ENCODE assay signal across 8 cellular contexts in the genomic region with DNA sequence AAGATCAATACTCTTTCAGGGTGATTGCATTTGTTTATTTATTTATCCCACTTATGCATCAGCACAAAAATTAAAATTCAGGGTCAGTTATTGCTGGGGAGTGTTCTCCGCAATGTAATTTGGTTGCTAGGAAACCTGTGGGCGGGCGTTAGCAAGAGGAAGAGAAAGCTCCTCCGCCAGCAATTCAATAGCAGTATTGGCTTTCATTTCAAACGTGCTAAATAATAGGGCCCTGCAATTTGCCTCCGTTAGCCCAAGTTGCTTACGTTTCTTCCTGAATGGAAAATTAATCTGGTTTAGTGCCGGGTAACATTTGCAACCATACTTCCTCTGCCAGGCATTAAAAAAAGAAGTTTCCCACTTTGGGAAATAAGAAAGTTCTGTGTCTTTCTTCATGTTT. TPM values are rescaled to one million over a fixed set of nuclear protein-coding genes. Genes with fewer than 3 reads are reported as not detected.
A peak's percentile ranks its signal among the peaks of the same experiment; 100 is the strongest.
DNase-seq lines count a peak whose midpoint lies in the region; ATAC-seq and TF ChIP-seq lines count a peak whose summit lies in the region.

No MANE protein-coding gene starts in this region.

- intact Hi-C loops in prostate gland (cut with DNase I): no loop called here

- DNase-seq in activated gamma-delta T cell treated with Interleukin-2 at 50 U/mL for 16 hours (peak; percentile 59), activated gamma-delta T cell (lab: John Stamatoyannopoulos, UW) (no peak), T follicular helper cell (ENCODE audit: low read depth) (peak; percentile 59), astrocyte of the spinal cord (ENCODE audit: low read depth, low spot score) (peak; percentile 62), lung microvascular endothelial cell (ENCODE audit: low read depth in 2 of 2) (peak; percentile 63 to 87), prostate gland (ENCODE audit: low spot score) (no peak)
- peak; percentile 33 to 58 for DNase-seq in stimulated activated CD8-positive, alpha-beta memory T cell treated with anti-CD3 and anti-CD28 coated beads, Interleukin-15, amount 100 ng/mL, for 48 hours (ENCODE audit: low read depth in 2 of 2)

- TF ChIP-seq CTCF in astrocyte of the spinal cord (IDR thresholded peaks at IDR 0.05; ENCODE audit: low read depth, low read length) (no peak), prostate gland (IDR thresholded peaks at IDR 0.05) (no peak)

- H3K4me3 ChIP-seq in astrocyte of the spinal cord (ENCODE audit: low read depth, low read length) (peak overlapping the region; percentile 3), prostate gland (no peak overlapping the region)

- no peaks in the 10 kb centered on the region for H3K9me3 ChIP-seq in prostate gland

- H3K27ac ChIP-seq in prostate gland: no peak overlapping the region

- H3K4me1 ChIP-seq in prostate gland (replicated peaks): no peaks in the 10 kb centered on the region

- 21% methylated on average over 8 of the region's 8 CpGs for WGBS in prostate gland

- ATAC-seq in HG03460 (IDR thresholded peaks at IDR 0.05; ENCODE audit: unreplicated experiment): peak; percentile 81

- in situ Hi-C loops in astrocyte of the spinal cord (cut with HindIII; ENCODE audit: low sequenced_read_pairs): no loop called here

- H3K36me3 ChIP-seq in prostate gland: no peaks in the 10 kb centered on the region

- no peak for TF ChIP-seq POLR2A in prostate gland (IDR thresholded peaks at IDR 0.05)

- no peaks in the 10 kb centered on the region for H3K27me3 ChIP-seq in prostate gland (replicated peaks; ENCODE audit: insufficient read depth)

RNA-seq across cellular contexts. Expression of a gene that starts 35.5 kb away (rescaled TPM):
- total RNA-seq in lung microvascular endothelial cell (9.2 and 9.9 TPM in 2 replicates), prostate gland (10 to 100 TPM in 1 of 2 donors, 1 to 10 TPM in 1; 5.3 to 14.5 TPM)

Comparison
In these comparisons a context has a peak if more than half of its experiments do, and no peak if none do; other contexts are left out.
1. DNase-seq: peak in activated gamma-delta T cell treated with Interleukin-2 at 50 U/mL for 16 hours (single experiment), T follicular helper cell (single experiment), astrocyte of the spinal cord (single experiment), lung microvascular endothelial cell (2 of 2) and stimulated activated CD8-positive, alpha-beta memory T cell treated with anti-CD3 and anti-CD28 coated beads, Interleukin-15, amount 100 ng/mL, for 48 hours (2 of 2); none in activated gamma-delta T cell (single experiment) and prostate gland (single experiment).